11 cellular contexts compared by ENCODE assay signal in the genomic region with DNA sequence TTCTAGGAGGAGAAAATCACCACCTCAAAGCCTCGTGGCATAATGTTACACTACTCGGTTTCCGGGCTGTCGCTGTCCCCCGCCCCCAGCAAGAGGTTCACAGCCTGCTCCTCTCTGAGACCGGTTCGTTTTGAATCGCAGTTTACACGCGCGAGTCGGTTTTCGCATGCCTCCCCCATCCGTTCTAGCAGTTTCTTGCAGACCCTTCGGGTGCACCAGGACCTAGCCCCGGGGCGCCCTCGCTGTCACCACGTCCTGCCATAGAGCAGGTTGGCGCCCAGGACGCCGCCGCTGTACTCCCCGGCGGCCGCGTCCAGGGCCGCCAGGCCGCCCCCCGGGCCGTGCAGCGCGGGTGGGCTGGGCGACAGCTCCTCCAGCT. TPM values are rescaled to one million over a fixed set of nuclear protein-coding genes. Genes with fewer than 3 reads are reported as not detected.
DNase-seq lines count a peak whose midpoint lies in the region; ATAC-seq, FAIRE-seq and TF ChIP-seq lines count a peak whose summit lies in the region.
"Had no signal": no experiment of that assay in that cellular context is flagged by ENCODE, and none has a peak within 500 bp of the region (broad histone marks: within the 10 kb centered on the region; RNA-seq: fewer than 3 reads in every experiment).

No MANE protein-coding gene starts in this region.

- H3K9me3 ChIP-seq in effector memory CD4-positive, alpha-beta T cell (ENCODE audit: control insufficient read depth, low read length): no peaks in the 10 kb centered on the region
- H3K9me3 ChIP-seq: upper lobe of left lung had no signal

- H3K36me3 ChIP-seq in effector memory CD4-positive, alpha-beta T cell (ENCODE audit: control insufficient read depth, insufficient read depth, low read length): no peaks in the 10 kb centered on the region

- H3K9me3 Mint-ChIP-seq in Calu3 (ENCODE audit: low read depth, unreplicated experiment): no peaks in the 10 kb centered on the region

- H3K36me3 Mint-ChIP-seq in Calu3 (ENCODE audit: insufficient read depth, unreplicated experiment): no peaks in the 10 kb centered on the region

- H3K4me3 Mint-ChIP-seq in Calu3 (ENCODE audit: low read depth, unreplicated experiment): no peak overlapping the region

- intact Hi-C loops in Calu3 (cut with micrococcal nuclease; ENCODE audit: unreplicated experiment): no loop called here

- no TSS peak for BruUV-seq in Calu3 (replicated peaks; lab: Mats Ljungman, UMichigan)

- no peak for FAIRE-seq in HTR-8/SVneo (lab: Jason Lieb, UNC)

- H3K27ac Mint-ChIP-seq in Calu3 (ENCODE audit: unreplicated experiment): no peak overlapping the region

- H3K4me1 ChIP-seq in effector memory CD4-positive, alpha-beta T cell (ENCODE audit: control insufficient read depth, insufficient read depth, low read length, poor library complexity, severe bottlenecking): peaks cover 17% of the 10 kb centered on the region

- no peaks in the 10 kb centered on the region for H3K27me3 Mint-ChIP-seq in Calu3 (ENCODE audit: unreplicated experiment)

- no peak overlapping the region for H3K4me3 ChIP-seq in effector memory CD4-positive, alpha-beta T cell (ENCODE audit: insufficient read depth, low read depth, low read length, poor library complexity, severe bottlenecking)

- peak; percentile 48 for DNase-seq in activated CD4-positive, alpha-beta T cell treated with anti-CD3 and anti-CD28 coated beads, Interleukin-2, amount 50 U/mL, for 1 hour
- peak in 2 of 3 donors; percentile 21 to 38 for DNase-seq in effector memory CD4-positive, alpha-beta T cell
- peak; percentile 19 for DNase-seq in stimulated activated CD4-positive, alpha-beta T cell treated with anti-CD3 and anti-CD28 coated beads, Interleukin-4, amount 100 ng/mL, for 24 hours
- no peak for DNase-seq in Calu3
- no peak for DNase-seq in HTR-8/SVneo (ENCODE audit: insufficient read length, low spot score)
- DNase-seq: NCI-H1436 treated with DMSO at 0.1 percent for 48 hours, nucleus accumbens had no signal

- CTCF ChIA-PET in Calu3 (lab: Charles Lee): no interaction called here

- peaks cover 78% of the 10 kb centered on the region for H3K27me3 ChIP-seq in effector memory CD4-positive, alpha-beta T cell (replicated peaks; ENCODE audit: control insufficient read depth, insufficient read depth, low read length, poor library complexity, severe bottlenecking)

- ATAC-seq in HG03354 (IDR thresholded peaks at IDR 0.05; ENCODE audit: poor library complexity, severe bottlenecking, unreplicated experiment) (peak; percentile 32), HG02970 (IDR thresholded peaks at IDR 0.05; ENCODE audit: low FRiP score, unreplicated experiment) (no peak), HG02759 (IDR thresholded peaks at IDR 0.05; ENCODE audit: unreplicated experiment) (no peak)

- H3K4me1 Mint-ChIP-seq in Calu3 (ENCODE audit: low read depth, unreplicated experiment): no peaks in the 10 kb centered on the region

- no peak for TF ChIP-seq CTCF in Calu3 (IDR thresholded peaks at IDR 0.05; ENCODE audit: unreplicated experiment)

- no peak overlapping the region for H3K27ac ChIP-seq in effector memory CD4-positive, alpha-beta T cell (ENCODE audit: insufficient read depth, low read length, poor library complexity, severe bottlenecking)
- H3K27ac ChIP-seq: upper lobe of left lung had no signal

RNA-seq across cellular contexts. Expression of a gene that starts 1.7 kb away (rescaled TPM):
- not detected in 2 replicates for total RNA-seq in Calu3 (2022)
- total RNA-seq: upper lobe of left lung had no signal

Comparison
In these comparisons a context has a peak if more than half of its experiments do, and no peak if none do; other contexts are left out.
1. DNase-seq: peak in activated CD4-positive, alpha-beta T cell treated with anti-CD3 and anti-CD28 coated beads, Interleukin-2, amount 50 U/mL, for 1 hour (single experiment), effector memory CD4-positive, alpha-beta T cell (2 of 3) and stimulated activated CD4-positive, alpha-beta T cell treated with anti-CD3 and anti-CD28 coated beads, Interleukin-4, amount 100 ng/mL, for 24 hours (single experiment); none in Calu3 (single experiment) and HTR-8/SVneo (single experiment).